Comparison of ENCODE assay signal across 11 cellular contexts in genomic region chrX:101219840-101220191, GRCh38. TPM values are rescaled to one million over a fixed set of nuclear protein-coding genes. Genes with fewer than 3 reads are reported as not detected.
DNase-seq lines count a peak whose midpoint lies in the region; ATAC-seq, FAIRE-seq and TF ChIP-seq lines count a peak whose summit lies in the region.
"Had no signal": no experiment of that assay in that cellular context is flagged by ENCODE, and none has a peak within 500 bp of the region (broad histone marks: within the 10 kb centered on the region; RNA-seq: fewer than 3 reads in every experiment).

No MANE protein-coding gene starts in this region.

- ATAC-seq in activated CD4-positive, alpha-beta T cell treated with anti-CD3 and anti-CD28 coated beads for 36 hours = no peak

- no peaks in the 10 kb centered on the region for H3K27me3 Mint-ChIP-seq in activated CD4-positive, alpha-beta T cell treated with anti-CD3 and anti-CD28 coated beads for 36 hours

- H3K4me3 Mint-ChIP-seq in activated CD4-positive, alpha-beta T cell treated with anti-CD3 and anti-CD28 coated beads for 36 hours = no peak overlapping the region

- H3K4me3 ChIP-seq in SJCRH30 (peak overlapping the region; percentile 54), WERI-Rb-1 (ENCODE audit: low read depth, low read length) (no peak overlapping the region)
- H3K4me3 ChIP-seq: tibial artery had no signal

- H3K4me1 ChIP-seq in SJCRH30 = peaks cover 7% of the 10 kb centered on the region
- H3K4me1 ChIP-seq: tibial artery had no signal

- H3K36me3 ChIP-seq in SJCRH30 = no peaks in the 10 kb centered on the region
- no peaks in the 10 kb centered on the region for H3K36me3 ChIP-seq in WERI-Rb-1
- H3K36me3 ChIP-seq: tibial artery had no signal

- intact Hi-C loops in activated CD4-positive, alpha-beta T cell treated with anti-CD3 and anti-CD28 coated beads for 36 hours (cut with DNase I, micrococcal nuclease) = no loop called here

- CTCF ChIA-PET in activated CD4-positive, alpha-beta T cell treated with anti-CD3 and anti-CD28 coated beads for 36 hours (lab: Charles Lee) = no interaction called here

- no peaks in the 10 kb centered on the region for H3K36me3 Mint-ChIP-seq in activated CD4-positive, alpha-beta T cell treated with anti-CD3 and anti-CD28 coated beads for 36 hours (ENCODE audit: low read depth)

- POLR2A ChIA-PET in activated CD4-positive, alpha-beta T cell treated with anti-CD3 and anti-CD28 coated beads for 36 hours (lab: Charles Lee) = no interaction called here

- H3K4me1 Mint-ChIP-seq in activated CD4-positive, alpha-beta T cell treated with anti-CD3 and anti-CD28 coated beads for 36 hours = peaks cover 10% of the 10 kb centered on the region

- peak; percentile 18 for DNase-seq in activated CD4-positive, alpha-beta T cell treated with anti-CD3 and anti-CD28 coated beads for 48 hours
- DNase-seq in activated CD4-positive, alpha-beta T cell treated with anti-CD3 and anti-CD28 coated beads for 36 hours = no peak
- DNase-seq in SJCRH30 = peak; percentile 81 to 84
- peak; percentile 52 for DNase-seq in fibroblast of peridontal ligament (ENCODE audit: extremely low read depth)
- peak; percentile 78 for DNase-seq in retina
- DNase-seq in WERI-Rb-1 = no peak
- no peak for DNase-seq in urothelium cell line (ENCODE audit: low spot score)
- DNase-seq in erythroblast (lab: John Stamatoyannopoulos, UW) = no peak
- DNase-seq: aorta, NCI-H1930, tibial artery had no signal

- H3K27ac Mint-ChIP-seq in activated CD4-positive, alpha-beta T cell treated with anti-CD3 and anti-CD28 coated beads for 36 hours = no peak overlapping the region

- H3K9me3 ChIP-seq in SJCRH30 (replicated peaks) (no peaks in the 10 kb centered on the region), WERI-Rb-1 (ENCODE audit: severe bottlenecking) (no peaks in the 10 kb centered on the region)
- H3K9me3 ChIP-seq: tibial artery had no signal

- no peak for TF ChIP-seq POLR2A in erythroblast (IDR thresholded peaks at IDR 0.05; ENCODE audit: low read length)

- no peaks in the 10 kb centered on the region for H3K9me3 Mint-ChIP-seq in activated CD4-positive, alpha-beta T cell treated with anti-CD3 and anti-CD28 coated beads for 36 hours (ENCODE audit: low read depth)

- no peak for FAIRE-seq in urothelium cell line (lab: Jason Lieb, UNC)

- no peak for TF ChIP-seq CTCF in WERI-Rb-1 (IDR thresholded peaks at IDR 0.05; ENCODE audit: low read depth, low read length)

- peak overlapping the region; percentile 85 for H3K27ac ChIP-seq in SJCRH30
- no peak overlapping the region for H3K27ac ChIP-seq in WERI-Rb-1
- H3K27ac ChIP-seq: tibial artery had no signal

- H3K27me3 ChIP-seq in SJCRH30 (no peaks in the 10 kb centered on the region), WERI-Rb-1 (ENCODE audit: insufficient read depth, low read depth, severe bottlenecking) (peaks cover 13% of the 10 kb centered on the region)
- H3K27me3 ChIP-seq: tibial artery had no signal

RNA-seq across cellular contexts. Expression of gene DRP2, which starts 0.2 kb away (rescaled TPM):
- under 1 TPM; 0.66 to 0.79 TPM for total RNA-seq in activated CD4-positive, alpha-beta T cell treated with anti-CD3 and anti-CD28 coated beads for 36 hours
- 2.7 and 3.4 TPM in 2 replicates for total RNA-seq in SJCRH30 (2014; rRNA removed; shearing (Covaris generic))

Comparison
In these comparisons a context has a peak if more than half of its experiments do, and no peak if none do; other contexts are left out.
1. DNase-seq: peak in activated CD4-positive, alpha-beta T cell treated with anti-CD3 and anti-CD28 coated beads for 48 hours (single experiment), SJCRH30 (2 of 2), fibroblast of peridontal ligament (single experiment) and retina (single experiment); none in activated CD4-positive, alpha-beta T cell treated with anti-CD3 and anti-CD28 coated beads for 36 hours (single experiment), WERI-Rb-1 (single experiment), urothelium cell line (single experiment) and erythroblast (0 of 2).